Comparison of ENCODE assay signal across 1 cellular context in the genomic region with DNA sequence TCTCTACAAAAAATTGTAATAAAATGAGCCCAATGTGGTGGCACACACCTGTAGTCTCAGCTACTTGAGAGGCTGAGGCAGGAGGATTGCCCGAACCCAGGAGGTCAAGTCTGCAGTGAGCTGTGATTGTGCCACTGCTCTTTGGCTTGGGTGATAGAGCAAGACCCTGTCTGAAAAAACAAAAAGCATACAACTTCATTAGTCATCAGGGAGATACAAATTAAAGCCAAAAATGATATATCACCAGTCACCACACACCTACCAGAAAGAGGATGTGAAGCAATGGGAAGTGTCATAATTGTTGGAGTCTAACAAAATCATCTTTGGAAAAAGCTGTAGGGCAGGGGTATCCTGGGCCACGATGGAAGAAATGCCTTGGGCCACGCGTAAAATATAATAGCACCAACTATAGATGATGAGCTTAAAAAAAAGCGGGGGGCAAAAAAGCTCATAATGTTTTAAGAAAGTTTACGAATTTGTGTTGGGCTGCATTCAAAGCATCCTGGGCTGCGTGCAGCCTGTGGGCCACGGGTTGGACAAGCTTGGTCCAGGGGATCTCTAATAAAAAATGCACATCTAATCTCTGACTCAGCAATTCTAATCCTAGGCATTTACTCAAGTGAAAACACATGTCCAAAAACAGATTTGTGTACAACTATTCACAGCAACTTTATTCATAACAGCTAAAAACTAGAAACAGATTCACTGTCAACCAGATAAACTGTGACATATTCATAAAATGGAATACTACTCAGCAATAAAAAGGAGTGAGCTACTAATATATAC.
TF ChIP-seq lines count a peak whose summit lies in the region.

No MANE protein-coding gene starts in this region.

TF ChIP-seq in IMR-90, 13 proteins besides CTCF, POLR2A, EP300 and RAD21 (continued from another document):
- TF ChIP-seq, protein P1, sequence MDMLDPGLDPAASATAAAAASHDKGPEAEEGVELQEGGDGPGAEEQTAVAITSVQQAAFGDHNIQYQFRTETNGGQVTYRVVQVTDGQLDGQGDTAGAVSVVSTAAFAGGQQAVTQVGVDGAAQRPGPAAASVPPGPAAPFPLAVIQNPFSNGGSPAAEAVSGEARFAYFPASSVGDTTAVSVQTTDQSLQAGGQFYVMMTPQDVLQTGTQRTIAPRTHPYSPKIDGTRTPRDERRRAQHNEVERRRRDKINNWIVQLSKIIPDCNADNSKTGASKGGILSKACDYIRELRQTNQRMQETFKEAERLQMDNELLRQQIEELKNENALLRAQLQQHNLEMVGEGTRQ (IDR thresholded peaks at IDR 0.05; ENCODE audit: low read depth, low read length): no peak
- TF ChIP-seq BHLHE40 (IDR thresholded peaks at IDR 0.05; ENCODE audit: low read depth, low read length): no peak
- TF ChIP-seq, protein P2, sequence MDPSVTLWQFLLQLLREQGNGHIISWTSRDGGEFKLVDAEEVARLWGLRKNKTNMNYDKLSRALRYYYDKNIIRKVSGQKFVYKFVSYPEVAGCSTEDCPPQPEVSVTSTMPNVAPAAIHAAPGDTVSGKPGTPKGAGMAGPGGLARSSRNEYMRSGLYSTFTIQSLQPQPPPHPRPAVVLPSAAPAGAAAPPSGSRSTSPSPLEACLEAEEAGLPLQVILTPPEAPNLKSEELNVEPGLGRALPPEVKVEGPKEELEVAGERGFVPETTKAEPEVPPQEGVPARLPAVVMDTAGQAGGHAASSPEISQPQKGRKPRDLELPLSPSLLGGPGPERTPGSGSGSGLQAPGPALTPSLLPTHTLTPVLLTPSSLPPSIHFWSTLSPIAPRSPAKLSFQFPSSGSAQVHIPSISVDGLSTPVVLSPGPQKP (IDR thresholded peaks at IDR 0.05; ENCODE audit: borderline replicate concordance, low read depth, low read length): no peak
- no peak for TF ChIP-seq RCOR1 (IDR thresholded peaks at IDR 0.05; ENCODE audit: insufficient replicate concordance, low read length)
- TF ChIP-seq MXI1 (IDR thresholded peaks at IDR 0.05; ENCODE audit: borderline replicate concordance, low read depth, low read length): no peak
- TF ChIP-seq NFE2L2 (IDR thresholded peaks at IDR 0.05; ENCODE audit: low read depth, low read length): peak; percentile 63
- TF ChIP-seq CEBPB (IDR thresholded peaks at IDR 0.05; ENCODE audit: low read depth, low read length): peak; percentile 45; the same call in 1 of the 2 replicates
- peak; percentile 94 for TF ChIP-seq MAFK (IDR thresholded peaks at IDR 0.05; ENCODE audit: low read depth, low read length)
- no peak for TF ChIP-seq CHD1 (IDR thresholded peaks at IDR 0.05; ENCODE audit: low read depth, low read length)
- TF ChIP-seq MAZ (IDR thresholded peaks at IDR 0.05; ENCODE audit: borderline replicate concordance, low read depth, low read length): no peak
- no peak for TF ChIP-seq SMC3 (IDR thresholded peaks at IDR 0.05; ENCODE audit: low read depth, low read length)
- TF ChIP-seq RFX5 (IDR thresholded peaks at IDR 0.05; ENCODE audit: low read depth, low read length): no peak
